Comparison of ENCODE assay signal across 11 cellular contexts in genomic region chr17:34584805-34585416, GRCh38. TPM values are rescaled to one million over a fixed set of nuclear protein-coding genes. Genes with fewer than 3 reads are reported as not detected.
DNase-seq lines count a peak whose midpoint lies in the region; ATAC-seq, FAIRE-seq and TF ChIP-seq lines count a peak whose summit lies in the region.
"Had no signal": no experiment of that assay in that cellular context is flagged by ENCODE, and none has a peak within 500 bp of the region (broad histone marks: within the 10 kb centered on the region; RNA-seq: fewer than 3 reads in every experiment).

No MANE protein-coding gene starts in this region.

- H3K4me2 ChIP-seq in H1 (ENCODE audit: insufficient read depth in 1 of 2, low read depth in 2 of 2, low read length in 2 of 2): no peak overlapping the region

- H3K4me3 Mint-ChIP-seq in activated CD4-positive, alpha-beta T cell treated with anti-CD3 and anti-CD28 coated beads for 36 hours: no peak overlapping the region

- H4K8ac ChIP-seq in H1 (ENCODE audit: extremely low read depth, insufficient read depth, low read length): no peak overlapping the region

- H3K18ac ChIP-seq in H1 (ENCODE audit: extremely low read depth, low read length): no peak overlapping the region

- no peak overlapping the region for H3K9ac ChIP-seq in H1 (replicated peaks in 1 of 4; ENCODE audit: extremely low read depth in 1 of 4, low read depth in 3 of 4, low read length in 3 of 4)

- no peaks in the 10 kb centered on the region for H3K36me3 Mint-ChIP-seq in activated CD4-positive, alpha-beta T cell treated with anti-CD3 and anti-CD28 coated beads for 36 hours (ENCODE audit: low read depth)
- H3K36me3 Mint-ChIP-seq: CD4-positive, alpha-beta memory T cell had no signal

- POLR2A ChIA-PET in activated CD4-positive, alpha-beta T cell treated with anti-CD3 and anti-CD28 coated beads for 36 hours (lab: Charles Lee): no interaction called here
- POLR2A ChIA-PET in H1 (lab: Charles Lee; ENCODE audit: partially characterized antibody): no interaction called here

- H3K14ac ChIP-seq in H1 (ENCODE audit: insufficient read length): no peak overlapping the region

- H3K4me3 ChIP-seq in H1 (ENCODE audit: extremely low read depth in 1 of 4, insufficient read depth in 2 of 4, low read depth in 3 of 4, low read length in 4 of 4): no peak overlapping the region
- H3K4me3 ChIP-seq in small intestine (ENCODE audit: low read depth in 1 of 2, low read length in 2 of 2): no peak overlapping the region

- no peak for TF ChIP-seq EP300 in H1 (IDR thresholded peaks at IDR 0.05; ENCODE audit: borderline replicate concordance in 1 of 2, low read depth in 2 of 2, low read length in 2 of 2)

- peaks cover 4% of the 10 kb centered on the region for H3K4me1 Mint-ChIP-seq in activated CD4-positive, alpha-beta T cell treated with anti-CD3 and anti-CD28 coated beads for 36 hours

- H3K27me3 Mint-ChIP-seq in activated CD4-positive, alpha-beta T cell treated with anti-CD3 and anti-CD28 coated beads for 36 hours: peaks cover 45% of the 10 kb centered on the region

- no peak overlapping the region for H2AK5ac ChIP-seq in H1 (ENCODE audit: low read depth, low read length)

- H3K36me3 ChIP-seq in H1 (ENCODE audit: control insufficient read depth in 2 of 4, insufficient read depth in 4 of 4, low read length in 3 of 4) (peaks cover 0 to 3% (median 0%) of the 10 kb centered on the region in 4 experiments; a peak in 1 of 8 replicates), small intestine (ENCODE audit: control insufficient read depth in 2 of 2, insufficient read depth in 2 of 2, low read length in 2 of 2) (no peaks in the 10 kb centered on the region)

- H3K79me1 ChIP-seq in H1 (ENCODE audit: low read depth, low read length): no peaks in the 10 kb centered on the region

- peaks cover 11 to 27% of the 10 kb centered on the region in 2 experiments for H4K20me1 ChIP-seq in H1 (replicated peaks in 1 of 2; ENCODE audit: control insufficient read depth in 1 of 2, insufficient read depth in 2 of 2, low read length in 2 of 2)

- TF ChIP-seq RAD21 in H1 (IDR thresholded peaks at IDR 0.05 in 1 of 2, conservative IDR thresholded peaks at IDR 0.05 in 1 of 2; ENCODE audit: low read depth in 2 of 2, low read length in 2 of 2): peak; percentile 52 to 65

- H3K4me1 ChIP-seq in H1 (replicated peaks in 1 of 4; ENCODE audit: control insufficient read depth in 3 of 4, insufficient read depth in 4 of 4, low read length in 3 of 4) (peaks cover 0 to 22% (median 11%) of the 10 kb centered on the region in 4 experiments; a peak in 5 of 7 replicates), small intestine (ENCODE audit: control insufficient read depth in 2 of 2, insufficient read depth in 1 of 2, low read depth in 1 of 2, low read length in 1 of 2) (no peaks in the 10 kb centered on the region)

- H3K23me2 ChIP-seq in H1 (ENCODE audit: low read depth, low read length): peaks cover 15% of the 10 kb centered on the region; the same call in 1 of the 2 replicates

- H3K9me3 ChIP-seq in H1 (ENCODE audit: insufficient read depth in 2 of 2, low read depth in 1 of 2, low read length in 1 of 2): no peaks in the 10 kb centered on the region
- no peaks in the 10 kb centered on the region for H3K9me3 ChIP-seq in small intestine (ENCODE audit: control insufficient read depth, low read depth)

- ATAC-seq in activated CD4-positive, alpha-beta T cell treated with anti-CD3 and anti-CD28 coated beads for 36 hours: peak; percentile 36
- no peak for ATAC-seq in HG02623 (IDR thresholded peaks at IDR 0.05; ENCODE audit: unreplicated experiment)

- 67% methylated on average over 12 of the region's 12 CpGs; no CpG with 5 or more reads in 1 of the 2 experiments for WGBS in H1 (ENCODE audit: extremely low coverage in 1 of 2, insufficient coverage in 1 of 2, insufficient read length in 1 of 2, insufficient replicate concordance in 2 of 2, low coverage in 1 of 2, low lambda C conversion rate in 2 of 2, missing lambda C conversion rate in 1 of 2), 2 experiments
- WGBS in small intestine, 3 donors: 23 to 27% (median 25%) methylated on average over 12 of the region's 12 CpGs

- no peak for DNase-seq in activated CD4-positive, alpha-beta T cell treated with anti-CD3 and anti-CD28 coated beads for 36 hours
- DNase-seq in activated CD4-positive, alpha-beta T cell treated with anti-CD3 and anti-CD28 coated beads for 1 hour: no peak
- peak; percentile 10 for DNase-seq in NCI-H226
- no peak for DNase-seq in H1 (ENCODE audit: low read depth in 1 of 2, low spot score in 2 of 2)
- DNase-seq in small intestine: peak; percentile 54
- no peak for DNase-seq in activated effector memory CD4-positive, alpha-beta T cell treated with anti-CD3 and anti-CD28 coated beads, Interleukin-2, amount 50 U/mL, for 16 hours
- DNase-seq in GM19239 (ENCODE audit: insufficient read length, low spot score): no peak

- H3K23ac ChIP-seq in H1 (ENCODE audit: insufficient read length): no peak overlapping the region

- peak in 2 of 3 experiments; percentile 27 to 49; a peak in 3 of 4 replicates for TF ChIP-seq CTCF in H1 (IDR thresholded peaks at IDR 0.05; ENCODE audit: control extremely low read depth in 1 of 3, insufficient read depth in 1 of 3, low read depth in 1 of 3, low read length in 3 of 3)

- no peak overlapping the region for H2BK120ac ChIP-seq in H1 (replicated peaks; ENCODE audit: low read depth, low read length)

- TF ChIP-seq POLR2A in H1 (IDR thresholded peaks at IDR 0.05; ENCODE audit: control extremely low read depth in 1 of 2, low read depth in 2 of 2, low read length in 2 of 2): no peak

- H3K27ac Mint-ChIP-seq in activated CD4-positive, alpha-beta T cell treated with anti-CD3 and anti-CD28 coated beads for 36 hours: no peak overlapping the region
- H3K27ac Mint-ChIP-seq: CD4-positive, alpha-beta memory T cell had no signal

- H4K91ac ChIP-seq in H1 (replicated peaks; ENCODE audit: insufficient read length, low read length): no peak overlapping the region

- no peaks in the 10 kb centered on the region for H3K79me2 ChIP-seq in H1 (ENCODE audit: control insufficient read depth in 1 of 2, insufficient read depth in 2 of 2, low read length in 2 of 2)

- no peak overlapping the region for H2BK20ac ChIP-seq in H1 (ENCODE audit: low read length)

- H2BK12ac ChIP-seq in H1 (ENCODE audit: low read depth, low read length): no peak overlapping the region

- CTCF ChIA-PET in activated CD4-positive, alpha-beta T cell treated with anti-CD3 and anti-CD28 coated beads for 36 hours (lab: Charles Lee): interaction anchor here (0.8 kb wide), 1 partner anchor 252 kb away, joined by 3 read pairs; no protein-coding TSS in a partner anchor
- CTCF ChIA-PET in H1 (lab: Charles Lee; ENCODE audit: partially characterized antibody): interaction anchor here (0.7 to 3.6 kb wide), 20 partner anchors 9 to 309 kb away, joined by 3 to 14 read pairs (median 4); no protein-coding TSS in a partner anchor

- H3K27ac ChIP-seq in H1 (ENCODE audit: low read depth, low read length) (no peak overlapping the region), small intestine (ENCODE audit: low read depth in 1 of 2, low read length in 1 of 2) (no peak overlapping the region)
- H3K27ac ChIP-seq: epithelial cell of prostate had no signal

- H3K4ac ChIP-seq in H1 (replicated peaks; ENCODE audit: insufficient read length, low read depth, low read length): no peak overlapping the region

- H3K27me3 ChIP-seq in H1 (replicated peaks in 1 of 4; ENCODE audit: control insufficient read depth in 3 of 4, extremely low read depth in 1 of 4, insufficient read depth in 3 of 4, low read length in 3 of 4) (peaks cover 66 to 96% (median 90%) of the 10 kb centered on the region in 4 experiments), small intestine (ENCODE audit: control insufficient read depth in 2 of 2, insufficient read depth in 2 of 2, low read length in 2 of 2) (peaks cover 12 to 25% of the 10 kb centered on the region in 2 donors)

- intact Hi-C loops in activated CD4-positive, alpha-beta T cell treated with anti-CD3 and anti-CD28 coated beads for 36 hours (cut with DNase I, micrococcal nuclease): loop anchor here in 1 of 2 experiments (1.0 kb wide), 1 partner anchor 53 kb away; no protein-coding TSS in a partner anchor

- no peak overlapping the region for H4K5ac ChIP-seq in H1 (ENCODE audit: insufficient read length, low read depth, low read length)

- H2BK5ac ChIP-seq in H1 (ENCODE audit: low read depth, low read length): no peak overlapping the region

- H2BK15ac ChIP-seq in H1 (ENCODE audit: low read length): no peak overlapping the region

- H3K9me3 Mint-ChIP-seq in activated CD4-positive, alpha-beta T cell treated with anti-CD3 and anti-CD28 coated beads for 36 hours (ENCODE audit: low read depth): no peaks in the 10 kb centered on the region

- no peak overlapping the region for H2AFZ ChIP-seq in H1 (ENCODE audit: low read length)

- H3K56ac ChIP-seq in H1 (replicated peaks; ENCODE audit: insufficient read length, low read depth, low read length): no peak overlapping the region

- peak; percentile 28 for FAIRE-seq in H1 (lab: Jason Lieb, UNC)
- no peak for FAIRE-seq in small intestine (lab: Jason Lieb, UNC)
- FAIRE-seq in GM19239 (lab: Jason Lieb, UNC): no peak
- FAIRE-seq: TTC549 had no signal

TF ChIP-seq in H1, 55 proteins besides CTCF, POLR2A, EP300 and RAD21 (continues in another document):
- no peak for TF ChIP-seq CTBP2 (IDR thresholded peaks at IDR 0.05; ENCODE audit: borderline replicate concordance, insufficient read depth, insufficient read length, low read length)
- TF ChIP-seq JUND (IDR thresholded peaks at IDR 0.05; ENCODE audit: low read length): no peak
- TF ChIP-seq SIX5 (IDR thresholded peaks at IDR 0.05; ENCODE audit: low read depth, low read length): no peak
- TF ChIP-seq KDM4A (IDR thresholded peaks at IDR 0.05; ENCODE audit: low read depth, low read length, severe bottlenecking): no peak
- no peak for TF ChIP-seq NANOG (IDR thresholded peaks at IDR 0.05; ENCODE audit: insufficient read depth, low read depth, low read length, poor library complexity, severe bottlenecking)
- TF ChIP-seq ASH2L (IDR thresholded peaks at IDR 0.05; ENCODE audit: low read length): no peak
- no peak for TF ChIP-seq CHD1 (IDR thresholded peaks at IDR 0.05; ENCODE audit: low read depth, low read length)

RNA-seq across cellular contexts. Expression of gene TMEM132E, which starts 5.5 kb away (rescaled TPM):
- not detected for total RNA-seq in activated CD4-positive, alpha-beta T cell treated with anti-CD3 and anti-CD28 coated beads for 36 hours
- 0.31 and 0.45 TPM in 2 replicates for total RNA-seq in H1 (2021; fragmentation: NEBNext Ultra II Directional; extraction: Animal tissue kit (Norgen Biotek cat#: 25700))
- polyA plus RNA-seq in H1 (2011; rRNA removed): 0.60 and 0.67 TPM in 2 replicates
- polyA plus RNA-seq in H1 (2011; cell fraction: cytosol; rRNA removed): 0.35 TPM
- polyA plus RNA-seq in H1 (2011; cell fraction: nucleus; rRNA removed): 2.6 TPM
- 0.18 to 0.65 TPM (median 0.55 TPM) in 4 replicates for polyA plus RNA-seq in H1 (2012, experiment 1 of 2)
- 0.26 TPM for polyA plus RNA-seq in H1 (2012, experiment 2 of 2)
- 0.32 TPM for polyA plus RNA-seq in H1 (2013, experiment 1 of 2)
- polyA plus RNA-seq in H1 (2013, experiment 2 of 2): 0.17 TPM
- 0.24 and 0.69 TPM in 2 replicates for polyA minus RNA-seq in H1 (2011; rRNA and poly(A)+ RNA removed)
- polyA minus RNA-seq in H1 (2011; cell fraction: cytosol; rRNA and poly(A)+ RNA removed): 0.22 TPM
- 0.40 TPM for polyA minus RNA-seq in H1 (2011; cell fraction: nucleus; rRNA and poly(A)+ RNA removed)
- polyA plus RNA-seq in small intestine: 1 to 10 TPM in 2 of 3 donors, under 1 TPM in 1; 0.48 to 9.2 (median 7.3) TPM

Comparison
In these comparisons a context has a peak if more than half of its experiments do, and no peak if none do; other contexts are left out.
1. DNase-seq: peak in NCI-H226 (single experiment) and small intestine (single experiment); none in activated CD4-positive, alpha-beta T cell treated with anti-CD3 and anti-CD28 coated beads for 36 hours (single experiment), activated CD4-positive, alpha-beta T cell treated with anti-CD3 and anti-CD28 coated beads for 1 hour (single experiment), H1 (0 of 2), activated effector memory CD4-positive, alpha-beta T cell treated with anti-CD3 and anti-CD28 coated beads, Interleukin-2, amount 50 U/mL, for 16 hours (single experiment) and GM19239 (single experiment).